1 cellular context compared by ENCODE assay signal in the genomic region with DNA sequence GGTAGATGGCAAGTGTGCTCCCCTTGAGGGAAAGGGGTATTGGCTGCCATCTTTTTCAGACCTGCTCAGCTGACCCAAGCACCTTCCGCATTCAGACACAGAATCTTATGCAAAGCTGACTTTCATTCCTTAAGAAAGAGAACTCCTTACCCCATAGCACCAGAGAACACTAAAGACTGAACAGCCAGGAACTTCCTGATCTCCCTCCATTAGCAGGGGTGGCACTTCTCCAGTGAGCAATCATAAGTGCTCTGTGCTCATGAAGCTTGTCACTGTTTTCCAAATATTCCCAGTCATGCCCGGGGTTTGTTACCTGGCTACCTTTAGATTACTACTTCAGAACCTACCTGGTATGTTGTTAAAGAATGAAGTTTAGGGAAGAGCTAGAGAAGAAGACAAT.
TF ChIP-seq lines count a peak whose summit lies in the region.

No MANE protein-coding gene starts in this region.

TF ChIP-seq in IMR-90, 13 proteins besides CTCF, POLR2A, EP300 and RAD21 (continued from another document):
- no peak for TF ChIP-seq MAZ (IDR thresholded peaks at IDR 0.05; ENCODE audit: borderline replicate concordance, low read depth, low read length)
- no peak for TF ChIP-seq RCOR1 (IDR thresholded peaks at IDR 0.05; ENCODE audit: insufficient replicate concordance, low read length)
- TF ChIP-seq, protein P1, sequence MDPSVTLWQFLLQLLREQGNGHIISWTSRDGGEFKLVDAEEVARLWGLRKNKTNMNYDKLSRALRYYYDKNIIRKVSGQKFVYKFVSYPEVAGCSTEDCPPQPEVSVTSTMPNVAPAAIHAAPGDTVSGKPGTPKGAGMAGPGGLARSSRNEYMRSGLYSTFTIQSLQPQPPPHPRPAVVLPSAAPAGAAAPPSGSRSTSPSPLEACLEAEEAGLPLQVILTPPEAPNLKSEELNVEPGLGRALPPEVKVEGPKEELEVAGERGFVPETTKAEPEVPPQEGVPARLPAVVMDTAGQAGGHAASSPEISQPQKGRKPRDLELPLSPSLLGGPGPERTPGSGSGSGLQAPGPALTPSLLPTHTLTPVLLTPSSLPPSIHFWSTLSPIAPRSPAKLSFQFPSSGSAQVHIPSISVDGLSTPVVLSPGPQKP (IDR thresholded peaks at IDR 0.05; ENCODE audit: borderline replicate concordance, low read depth, low read length) = no peak
- TF ChIP-seq CHD1 (IDR thresholded peaks at IDR 0.05; ENCODE audit: low read depth, low read length) = no peak
